1 cellular context compared by ENCODE assay signal in genomic region chr9:106771618-106772017, GRCh38.
TF ChIP-seq lines count a peak whose summit lies in the region.

No MANE protein-coding gene starts in this region.

TF ChIP-seq in HepG2, 621 proteins besides CTCF, POLR2A, EP300 and RAD21:
- TF ChIP-seq ZNF724P (CRISPR knock-in tag; IDR thresholded peaks at IDR 0.05; ENCODE audit: borderline replicate concordance), result no peak
- no peak for TF ChIP-seq RFX3 (CRISPR knock-in tag; IDR thresholded peaks at IDR 0.05)
- TF ChIP-seq ZNF451 (CRISPR knock-in tag; IDR thresholded peaks at IDR 0.05), result no peak
- TF ChIP-seq PRDM15 (CRISPR knock-in tag; IDR thresholded peaks at IDR 0.05), result no peak
- TF ChIP-seq, protein P1, sequence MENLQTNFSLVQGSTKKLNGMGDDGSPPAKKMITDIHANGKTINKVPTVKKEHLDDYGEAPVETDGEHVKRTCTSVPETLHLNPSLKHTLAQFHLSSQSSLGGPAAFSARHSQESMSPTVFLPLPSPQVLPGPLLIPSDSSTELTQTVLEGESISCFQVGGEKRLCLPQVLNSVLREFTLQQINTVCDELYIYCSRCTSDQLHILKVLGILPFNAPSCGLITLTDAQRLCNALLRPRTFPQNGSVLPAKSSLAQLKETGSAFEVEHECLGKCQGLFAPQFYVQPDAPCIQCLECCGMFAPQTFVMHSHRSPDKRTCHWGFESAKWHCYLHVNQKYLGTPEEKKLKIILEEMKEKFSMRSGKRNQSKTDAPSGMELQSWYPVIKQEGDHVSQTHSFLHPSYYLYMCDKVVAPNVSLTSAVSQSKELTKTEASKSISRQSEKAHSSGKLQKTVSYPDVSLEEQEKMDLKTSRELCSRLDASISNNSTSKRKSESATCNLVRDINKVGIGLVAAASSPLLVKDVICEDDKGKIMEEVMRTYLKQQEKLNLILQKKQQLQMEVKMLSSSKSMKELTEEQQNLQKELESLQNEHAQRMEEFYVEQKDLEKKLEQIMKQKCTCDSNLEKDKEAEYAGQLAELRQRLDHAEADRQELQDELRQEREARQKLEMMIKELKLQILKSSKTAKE (CRISPR knock-in tag; IDR thresholded peaks at IDR 0.05; ENCODE audit: borderline replicate concordance), result no peak
